Comparison of ENCODE assay signal across 16 cellular contexts in the genomic region with DNA sequence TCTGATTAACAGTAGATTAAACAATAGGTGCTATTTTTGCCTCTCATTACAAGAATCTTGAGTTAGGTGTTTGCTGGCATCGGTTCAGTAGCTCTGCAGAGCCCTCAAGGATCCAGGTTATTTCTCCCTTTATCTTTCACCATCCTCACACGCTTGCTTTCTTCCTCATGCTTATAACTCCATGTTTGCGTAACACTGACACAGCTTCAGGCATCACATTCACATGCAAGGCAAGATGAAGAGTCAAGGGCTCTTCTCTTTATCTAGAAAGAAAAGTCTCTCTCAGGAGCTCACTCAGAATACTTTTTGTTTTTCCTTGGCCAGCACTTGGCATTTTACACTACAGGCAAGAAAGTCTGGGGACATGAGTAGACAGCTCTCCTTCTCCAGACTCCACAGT. TPM values are rescaled to one million over a fixed set of nuclear protein-coding genes. Genes with fewer than 3 reads are reported as not detected.
DNase-seq lines count a peak whose midpoint lies in the region; ATAC-seq and TF ChIP-seq lines count a peak whose summit lies in the region.
"Had no signal": no experiment of that assay in that cellular context is flagged by ENCODE, and none has a peak within 500 bp of the region (broad histone marks: within the 10 kb centered on the region; RNA-seq: fewer than 3 reads in every experiment).

No MANE protein-coding gene starts in this region.

- H3K9ac ChIP-seq in mammary epithelial cell (ENCODE audit: insufficient read depth, low read length) (no peak overlapping the region), trophoblast cell (ENCODE audit: low read length) (no peak overlapping the region)
- H3K9ac ChIP-seq: BLaER1 had no signal

- H3K4me3 ChIP-seq in mammary epithelial cell (replicated peaks in 1 of 3; ENCODE audit: insufficient read depth in 1 of 3, low read depth in 2 of 3, low read length in 3 of 3) (no peak overlapping the region), trophoblast cell (ENCODE audit: low read depth, low read length) (no peak overlapping the region), psoas muscle (no peak overlapping the region)
- H3K4me3 ChIP-seq: BLaER1, K562 had no signal

- in situ Hi-C loops in mammary epithelial cell (cut with MboI; ENCODE audit: low sequenced_read_pairs in 2 of 2) = no loop called here

- H3K27ac Mint-ChIP-seq in MCF 10A (ENCODE audit: low read depth, unreplicated experiment) = no peak overlapping the region
- peak overlapping the region; percentile 66; the same call in 1 of the 2 replicates for H3K27ac Mint-ChIP-seq in WTC11
- H3K27ac Mint-ChIP-seq: CD8-positive, alpha-beta memory T cell had no signal

- H3K36me3 ChIP-seq in mammary epithelial cell (ENCODE audit: insufficient read depth, low read length) = no peaks in the 10 kb centered on the region
- H3K36me3 ChIP-seq in trophoblast cell (ENCODE audit: control insufficient read depth in 1 of 2, insufficient read depth in 2 of 2, low read length in 2 of 2) = no peaks in the 10 kb centered on the region
- H3K36me3 ChIP-seq in psoas muscle (ENCODE audit: insufficient read depth in 1 of 2, low read depth in 1 of 2) = no peaks in the 10 kb centered on the region
- H3K36me3 ChIP-seq: BLaER1 had no signal

- no peak overlapping the region for H2BK5ac ChIP-seq in trophoblast cell (ENCODE audit: low read depth, low read length, poor library complexity)

- H3K79me2 ChIP-seq in mammary epithelial cell (ENCODE audit: insufficient read depth, low read length) = no peaks in the 10 kb centered on the region
- H3K79me2 ChIP-seq in trophoblast cell (ENCODE audit: control insufficient read depth, insufficient read depth, low read length, poor library complexity) = no peaks in the 10 kb centered on the region

- H3K79me1 ChIP-seq in trophoblast cell (ENCODE audit: low read length) = no peaks in the 10 kb centered on the region

- no peak overlapping the region for H4K8ac ChIP-seq in trophoblast cell (ENCODE audit: low read depth, low read length)

- intact Hi-C loops in MCF 10A (cut with micrococcal nuclease) (no loop called here), mammary epithelial cell (cut with micrococcal nuclease) (no loop called here), psoas muscle (cut with DNase I) (no loop called here)

- H3K23ac ChIP-seq in trophoblast cell (ENCODE audit: low read length) = no peak overlapping the region

- H3K9me3 ChIP-seq in mammary epithelial cell (replicated peaks; ENCODE audit: insufficient read depth, low read length) = no peaks in the 10 kb centered on the region
- H3K9me3 ChIP-seq in trophoblast cell (ENCODE audit: insufficient read depth, low read depth, low read length) = no peaks in the 10 kb centered on the region
- H3K9me3 ChIP-seq in psoas muscle = no peaks in the 10 kb centered on the region
- H3K9me3 ChIP-seq: BLaER1, Caco-2 had no signal

- no peak for TF ChIP-seq CTCF in MCF 10A (IDR thresholded peaks at IDR 0.05; ENCODE audit: unreplicated experiment)
- TF ChIP-seq CTCF in mammary epithelial cell (conservative IDR thresholded peaks at IDR 0.05 in 1 of 2, IDR thresholded peaks at IDR 0.05 in 1 of 2; ENCODE audit: extremely low read depth in 1 of 2, insufficient read depth in 1 of 2, low read depth in 1 of 2, low read length in 2 of 2) = no peak
- TF ChIP-seq CTCF in WTC11 (IDR thresholded peaks at IDR 0.05) = no peak
- no peak for TF ChIP-seq CTCF in psoas muscle (IDR thresholded peaks at IDR 0.05)

- peaks cover 20% of the 10 kb centered on the region for H3K4me1 Mint-ChIP-seq in MCF 10A (ENCODE audit: insufficient read depth, unreplicated experiment)
- peaks cover 19% of the 10 kb centered on the region for H3K4me1 Mint-ChIP-seq in WTC11
- H3K4me1 Mint-ChIP-seq: CD8-positive, alpha-beta memory T cell had no signal

- H4K12ac ChIP-seq in trophoblast cell (ENCODE audit: low read depth, low read length) = no peak overlapping the region

- no peak overlapping the region for H2AK5ac ChIP-seq in trophoblast cell (ENCODE audit: low read length)

- H2BK120ac ChIP-seq in trophoblast cell (ENCODE audit: insufficient read depth, low read length, poor library complexity) = no peak overlapping the region

- CTCF ChIA-PET in MCF 10A (lab: Yijun Ruan, JAX) (interaction anchor here (0.6 to 1.1 kb wide), 5 partner anchors 24 to 229 kb away, joined by 3 to 5 read pairs (median 3); partner anchors contain the start of gene PTHLH), mammary epithelial cell (lab: Charles Lee; ENCODE audit: low non-redundant PET) (no interaction called here), WTC11 (lab: Charles Lee) (no interaction called here)

- H3K36me3 Mint-ChIP-seq in MCF 10A (ENCODE audit: insufficient read depth, unreplicated experiment) (peaks cover 4% of the 10 kb centered on the region), WTC11 (no peaks in the 10 kb centered on the region)
- H3K36me3 Mint-ChIP-seq: CD8-positive, alpha-beta memory T cell had no signal

- BruUV-seq in MCF 10A (replicated peaks; lab: Mats Ljungman, UMichigan) (no TSS peak), mammary epithelial cell (replicated peaks; lab: Mats Ljungman, UMichigan) (no TSS peak)

- H3K4me2 ChIP-seq in mammary epithelial cell (ENCODE audit: insufficient read depth, low read depth, low read length) (no peak overlapping the region), trophoblast cell (ENCODE audit: low read length) (no peak overlapping the region)
- H3K4me2 ChIP-seq: BLaER1 had no signal

- H3K27me3 Mint-ChIP-seq in MCF 10A (ENCODE audit: insufficient read depth, unreplicated experiment) = no peaks in the 10 kb centered on the region
- H3K27me3 Mint-ChIP-seq in WTC11 (ENCODE audit: low read depth) = no peaks in the 10 kb centered on the region

- no peak overlapping the region for H4K91ac ChIP-seq in trophoblast cell (ENCODE audit: low read depth, low read length)

- no peak overlapping the region for H2BK12ac ChIP-seq in trophoblast cell (ENCODE audit: low read length)

- H3K4me1 ChIP-seq in mammary epithelial cell (ENCODE audit: insufficient read depth, low read length) (peaks cover 24% of the 10 kb centered on the region), trophoblast cell (ENCODE audit: control insufficient read depth in 1 of 2, insufficient read depth in 2 of 2, low read length in 2 of 2) (no peaks in the 10 kb centered on the region), psoas muscle (no peaks in the 10 kb centered on the region)
- H3K4me1 ChIP-seq: BLaER1 had no signal

- no peak overlapping the region for H3K4me3 Mint-ChIP-seq in MCF 10A (ENCODE audit: unreplicated experiment)
- no peak overlapping the region for H3K4me3 Mint-ChIP-seq in WTC11
- H3K4me3 Mint-ChIP-seq: CD8-positive, alpha-beta memory T cell had no signal

- H3K9me3 Mint-ChIP-seq in MCF 10A (ENCODE audit: unreplicated experiment) (peaks cover 6% of the 10 kb centered on the region), WTC11 (no peaks in the 10 kb centered on the region; the same call in 1 of the 2 replicates)

- no peak overlapping the region for H3K4ac ChIP-seq in trophoblast cell (ENCODE audit: low read depth, low read length)

- H3K27me3 ChIP-seq in mammary epithelial cell (ENCODE audit: insufficient read depth, low read length) (no peaks in the 10 kb centered on the region), trophoblast cell (ENCODE audit: insufficient read depth, low read length) (no peaks in the 10 kb centered on the region), psoas muscle (ENCODE audit: insufficient read depth in 3 of 3, low read length in 2 of 3) (no peaks in the 10 kb centered on the region)
- H3K27me3 ChIP-seq: BLaER1 had no signal

- no peaks in the 10 kb centered on the region for H4K20me1 ChIP-seq in mammary epithelial cell (ENCODE audit: insufficient read depth, low read length)
- H4K20me1 ChIP-seq: BLaER1 had no signal

- dilution Hi-C loops in mammary epithelial cell (cut with HindIII; ENCODE audit: low sequenced_read_pairs) = no loop called here

- H3K14ac ChIP-seq in trophoblast cell (ENCODE audit: low read length) = no peak overlapping the region

- H3K18ac ChIP-seq in trophoblast cell (ENCODE audit: low read length) = no peak overlapping the region

- DNase-seq in MCF 10A (ENCODE audit: unreplicated experiment) (peak; percentile 23), mammary epithelial cell (no peak), NCI-H187 treated with DMSO at 0.1 percent for 48 hours (lab: John Stamatoyannopoulos, UW) (peak; percentile 58), WTC11 (ENCODE audit: low spot score) (no peak), trophoblast cell (peak; percentile 28 to 66), psoas muscle (no peak)
- no peak for DNase-seq in stimulated activated CD4-positive, alpha-beta T cell treated with anti-CD3 and anti-CD28 coated beads, Interleukin-4, amount 100 ng/mL, for 1 hour
- no peak for DNase-seq in effector CD8-positive, alpha-beta T cell (lab: John Stamatoyannopoulos, UW)
- DNase-seq: AML-193; Caco-2; CD8-positive, alpha-beta memory T cell; DND-41; GDM1 had no signal

- H2AFZ ChIP-seq in mammary epithelial cell (ENCODE audit: low read depth, low read length) = no peak overlapping the region
- no peak overlapping the region for H2AFZ ChIP-seq in trophoblast cell (ENCODE audit: insufficient read depth, low read length, poor library complexity)

- POLR2A ChIA-PET in MCF 10A (lab: Yijun Ruan, JAX) = interaction anchor here (1.0 to 1.4 kb wide), 3 partner anchors 35 to 194 kb away, joined by 3 read pairs; no protein-coding TSS in a partner anchor
- POLR2A ChIA-PET in WTC11 (lab: Charles Lee) = no interaction called here

- peak; percentile 32; the same call in 1 of the 2 replicates for ATAC-seq in WTC11
- ATAC-seq in psoas muscle = no peak
- ATAC-seq: K562 had no signal

- H3K27ac ChIP-seq in mammary epithelial cell (ENCODE audit: insufficient read depth, low read depth, low read length) = no peak overlapping the region
- H3K27ac ChIP-seq in trophoblast cell (ENCODE audit: low read depth, low read length) = no peak overlapping the region
- no peak overlapping the region for H3K27ac ChIP-seq in psoas muscle
- H3K27ac ChIP-seq: 22Rv1, BLaER1 had no signal

- 60% methylated on average over 3 of the region's 3 CpGs for WGBS in mammary epithelial cell (ENCODE audit: low coverage, missing lambda C conversion rate)
- WGBS in trophoblast cell (ENCODE audit: extremely low coverage, insufficient coverage, insufficient read length) = no CpG with 5 or more reads among the region's 3 CpGs
- 90 to 94% (median 91%) methylated on average over 3 of the region's 3 CpGs for WGBS in psoas muscle, 3 donors

TF ChIP-seq in WTC11, 78 proteins besides CTCF, POLR2A, EP300 and RAD21 (continues in another document):
- no peak for TF ChIP-seq ZNF416 (CRISPR knock-in tag; IDR thresholded peaks at IDR 0.05)
- no peak for TF ChIP-seq ZNF423 (CRISPR knock-in tag; IDR thresholded peaks at IDR 0.05)
- TF ChIP-seq, protein P1, sequence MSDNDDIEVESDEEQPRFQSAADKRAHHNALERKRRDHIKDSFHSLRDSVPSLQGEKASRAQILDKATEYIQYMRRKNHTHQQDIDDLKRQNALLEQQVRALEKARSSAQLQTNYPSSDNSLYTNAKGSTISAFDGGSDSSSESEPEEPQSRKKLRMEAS (CRISPR knock-in tag; IDR thresholded peaks at IDR 0.05) = no peak

RNA-seq across cellular contexts. Expression of gene PTHLH, which starts 24.2 kb away (rescaled TPM):
- total RNA-seq in MCF 10A (2022) (3.8 and 5.4 TPM in 2 replicates), mammary epithelial cell (100 to 1,000 TPM; 106 to 200 TPM), WTC11 (2021) (not detected in 3 replicates), psoas muscle (under 1 TPM in 1 of 4 donors, not detected in 3; 0.54 TPM)
- polyA plus RNA-seq in mammary epithelial cell (246 TPM), psoas muscle (under 1 TPM; 0.08 to 0.30 (median 0.20) TPM)
- polyA minus RNA-seq in mammary epithelial cell = 133 TPM
- 8.8 and 9.3 TPM in 2 replicates for polyA plus RNA-seq in trophoblast cell (2013)
- total RNA-seq: Caco-2 had no signal
- polyA plus RNA-seq: CD8-positive, alpha-beta memory T cell had no signal

Comparison
In these comparisons a context has a peak if more than half of its experiments do, and no peak if none do; other contexts are left out.
1. DNase-seq: peak in MCF 10A (single experiment), NCI-H187 treated with DMSO at 0.1 percent for 48 hours (single experiment) and trophoblast cell (2 of 2); none in mammary epithelial cell (single experiment), WTC11 (single experiment), stimulated activated CD4-positive, alpha-beta T cell treated with anti-CD3 and anti-CD28 coated beads, Interleukin-4, amount 100 ng/mL, for 1 hour (single experiment), psoas muscle (0 of 2) and effector CD8-positive, alpha-beta T cell (single experiment).
2. RNA of gene PTHLH, which starts 24.2 kb away (total RNA-seq): 106 to 200 TPM in mammary epithelial cell; 3.8 to 5.4 TPM in MCF 10A, 0.54 TPM in psoas muscle and not detected in WTC11; every median in the first group is over 10 times any median in the second.